In genomic region chr1:93758842-93759515, GRCh38 we compare ENCODE assay signal across 9 cellular contexts.
DNase-seq lines count a peak whose midpoint lies in the region; ATAC-seq and TF ChIP-seq lines count a peak whose summit lies in the region.
"Had no signal": no experiment of that assay in that cellular context is flagged by ENCODE, and none has a peak within 500 bp of the region (broad histone marks: within the 10 kb centered on the region; RNA-seq: fewer than 3 reads in every experiment).

No MANE protein-coding gene starts in this region.

- 36 to 48% (median 43%) methylated on average over 7 of the region's 7 CpGs for WGBS in stomach, 5 donors

- H3K36me3 Mint-ChIP-seq in effector memory CD8-positive, alpha-beta T cell (ENCODE audit: insufficient read depth): no peaks in the 10 kb centered on the region

- DNase-seq in HT-29 (ENCODE audit: low spot score) (peak; percentile 80), RPMI7951 (ENCODE audit: low read depth) (peak; percentile 84), osteoblast (ENCODE audit: insufficient read length, low spot score, missing footprints) (peak; percentile 81), kidney glomerular epithelial cell (lab: John Stamatoyannopoulos, UW) (no peak), COLO668 (lab: John Stamatoyannopoulos, UW; ENCODE audit: unreplicated experiment) (no peak), HK-2 (ENCODE audit: unreplicated experiment) (no peak), stomach (no peak)
- DNase-seq in effector memory CD8-positive, alpha-beta T cell: peak; percentile 11 to 27 (median 14)
- DNase-seq: Kasumi-1 had no signal

- H3K27me3 ChIP-seq in osteoblast (ENCODE audit: insufficient read depth, low read length) (no peaks in the 10 kb centered on the region), stomach (no peaks in the 10 kb centered on the region)

- H3K79me2 ChIP-seq in osteoblast (ENCODE audit: insufficient read depth, low read length): no peaks in the 10 kb centered on the region

- peaks cover 15 to 19% of the 10 kb centered on the region in 2 donors for H3K4me1 Mint-ChIP-seq in effector memory CD8-positive, alpha-beta T cell (ENCODE audit: low read depth in 2 of 2)

- H3K27me3 Mint-ChIP-seq in effector memory CD8-positive, alpha-beta T cell: peaks cover 0 to 4% of the 10 kb centered on the region in 2 donors

- intact Hi-C loops in stomach (cut with DNase I; ENCODE audit: low total_unique reads): no loop called here

- H3K36me3 ChIP-seq in osteoblast (ENCODE audit: insufficient read depth, low read length) (no peaks in the 10 kb centered on the region), stomach (no peaks in the 10 kb centered on the region)

- H3K4me3 ChIP-seq in osteoblast (ENCODE audit: insufficient read depth, low read length): no peak overlapping the region
- H3K4me3 ChIP-seq in stomach: no peak overlapping the region

- peaks cover 40% of the 10 kb centered on the region for H3K4me1 ChIP-seq in osteoblast (ENCODE audit: insufficient read depth, low read length)
- H3K4me1 ChIP-seq in stomach: peaks cover 0 to 23% (median 5%) of the 10 kb centered on the region in 4 donors

- peak overlapping the region; percentile 11 to 64 for H3K4me3 Mint-ChIP-seq in effector memory CD8-positive, alpha-beta T cell

- H3K9me3 ChIP-seq in osteoblast (ENCODE audit: low read depth, low read length): no peaks in the 10 kb centered on the region
- no peaks in the 10 kb centered on the region for H3K9me3 ChIP-seq in stomach

- ATAC-seq in effector memory CD8-positive, alpha-beta T cell (replicated peaks): peak; percentile 90

- peak overlapping the region; percentile 49 for H2AFZ ChIP-seq in osteoblast (ENCODE audit: low read length)

- peak overlapping the region; percentile 83 to 92 for H3K27ac Mint-ChIP-seq in effector memory CD8-positive, alpha-beta T cell

- peak overlapping the region; percentile 11 for H3K4me2 ChIP-seq in osteoblast (ENCODE audit: insufficient read depth, low read length)

- no peak for TF ChIP-seq EP300 in stomach (IDR thresholded peaks at IDR 0.05)

- H3K27ac ChIP-seq in osteoblast (ENCODE audit: low read depth, low read length): peak overlapping the region; percentile 74
- H3K27ac ChIP-seq in stomach: no peak overlapping the region

- H3K9me3 Mint-ChIP-seq in effector memory CD8-positive, alpha-beta T cell: no peaks in the 10 kb centered on the region

- H4K20me1 ChIP-seq in osteoblast (ENCODE audit: insufficient read depth, low read length): no peaks in the 10 kb centered on the region

- TF ChIP-seq CTCF in osteoblast (IDR thresholded peaks at IDR 0.05; ENCODE audit: extremely low read depth, low read depth, low read length) (peak; percentile 6), stomach (IDR thresholded peaks at IDR 0.05) (no peak)

- TF ChIP-seq POLR2A in stomach (IDR thresholded peaks at IDR 0.05): no peak

Comparison
In these comparisons a context has a peak if more than half of its experiments do, and no peak if none do; other contexts are left out.
1. DNase-seq: peak in HT-29 (single experiment), RPMI7951 (single experiment), effector memory CD8-positive, alpha-beta T cell (3 of 3) and osteoblast (single experiment); none in kidney glomerular epithelial cell (single experiment), COLO668 (single experiment), HK-2 (single experiment) and stomach (single experiment).